In the genomic region with DNA sequence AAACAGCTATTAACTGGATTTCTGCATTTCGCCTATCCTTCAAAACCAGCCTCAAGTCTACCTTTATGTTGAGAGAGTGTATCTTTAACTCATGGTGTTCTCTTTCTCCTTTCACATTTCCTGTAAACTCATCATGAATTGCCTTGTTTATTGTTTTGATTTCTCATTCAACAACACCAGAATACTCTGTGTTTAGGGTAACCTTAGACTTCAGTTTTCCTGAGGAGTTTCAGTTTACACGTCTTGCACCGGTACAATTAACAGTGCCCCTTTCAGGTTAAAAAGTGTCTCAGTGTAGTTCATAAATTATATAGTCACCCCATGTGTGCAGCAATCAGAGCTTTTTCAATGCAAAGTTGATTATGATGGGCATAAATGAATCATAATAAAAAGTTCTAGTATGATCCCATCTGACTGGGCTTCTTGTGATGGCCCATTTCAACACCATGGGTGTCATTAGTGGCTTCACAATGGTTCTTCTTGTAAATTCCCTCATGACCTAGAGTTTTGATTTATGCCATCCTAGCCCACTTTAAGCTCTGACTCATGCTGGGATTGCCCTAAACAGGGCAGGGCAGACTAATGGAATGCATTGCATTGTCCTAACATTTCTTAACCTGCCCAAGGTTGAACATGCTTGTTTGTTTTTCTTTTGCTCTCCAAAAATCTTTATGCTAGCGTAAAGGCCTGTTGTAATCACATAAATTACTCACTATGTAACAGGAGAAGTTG, we compare ENCODE assay signal across 10 cellular contexts. TPM values are rescaled to one million over a fixed set of nuclear protein-coding genes. Genes with fewer than 3 reads are reported as not detected.
DNase-seq lines count a peak whose midpoint lies in the region; ATAC-seq and TF ChIP-seq lines count a peak whose summit lies in the region.
"Had no signal": no experiment of that assay in that cellular context is flagged by ENCODE, and none has a peak within 500 bp of the region (broad histone marks: within the 10 kb centered on the region; RNA-seq: fewer than 3 reads in every experiment).

No MANE protein-coding gene starts in this region.

- no peak for TF ChIP-seq CTCF in IMR-90 (conservative IDR thresholded peaks at IDR 0.05; ENCODE audit: low read depth, low read length)
- TF ChIP-seq CTCF in brain (conservative IDR thresholded peaks at IDR 0.05) = no peak

- dilution Hi-C loops in IMR-90 (cut with HindIII; ENCODE audit: low sequenced_read_pairs, unreplicated experiment) = no loop called here

- no peak overlapping the region for H4K91ac ChIP-seq in IMR-90 (ENCODE audit: insufficient read depth, low read depth, low read length)

- H3K9me3 ChIP-seq in IMR-90 (ENCODE audit: control insufficient read depth, insufficient read depth, low read length) = no peaks in the 10 kb centered on the region

- H4K5ac ChIP-seq in IMR-90 (ENCODE audit: low read depth, low read length) = no peak overlapping the region

- no peak overlapping the region for H3K4me3 ChIP-seq in IMR-90 (ENCODE audit: insufficient read depth, low read depth, low read length)

- H3K56ac ChIP-seq in IMR-90 (ENCODE audit: extremely low read depth, insufficient read depth, low read length) = no peak overlapping the region

- no peak overlapping the region for H3K18ac ChIP-seq in IMR-90 (ENCODE audit: low read depth, low read length)

- no TSS peak for BruUV-seq in IMR-90 (replicated peaks; lab: Mats Ljungman, UMichigan)

- WGBS in IMR-90 (ENCODE audit: extremely low coverage in 2 of 2, insufficient read length in 1 of 2), 2 experiments = no CpG with 5 or more reads among the region's 4 CpGs

- no peak for TF ChIP-seq RAD21 in IMR-90 (IDR thresholded peaks at IDR 0.05; ENCODE audit: low read length)

- no peak overlapping the region for H3K14ac ChIP-seq in IMR-90 (replicated peaks; ENCODE audit: low read depth, low read length)

- H3K4ac ChIP-seq in IMR-90 (ENCODE audit: low read depth, low read length) = no peak overlapping the region

- H3K27me3 ChIP-seq in IMR-90 (ENCODE audit: control insufficient read depth, insufficient read depth, low read length) = no peaks in the 10 kb centered on the region

- CTCF ChIA-PET in IMR-90 (lab: Yijun Ruan, JAX) = no interaction called here

- POLR2A ChIA-PET in IMR-90 (lab: Charles Lee; ENCODE audit: unreplicated experiment) = no interaction called here

- DNase-seq in A172 (ENCODE audit: low spot score) = peak; percentile 98
- peak; percentile 31 for DNase-seq in IMR-90
- peak; percentile 52 for DNase-seq in left kidney (ENCODE audit: low read depth, low spot score)
- no peak for DNase-seq in stimulated activated CD4-positive, alpha-beta T cell treated with anti-CD3 and anti-CD28 coated beads, Interleukin-2, amount 100 ng/mL, for 48 hours
- DNase-seq: cerebellar nuclear complex, SIG-M5 had no signal

- H3K9me1 ChIP-seq in IMR-90 (ENCODE audit: insufficient read depth, low read length) = peaks cover 4% of the 10 kb centered on the region; the same call in 1 of the 2 replicates

- no peaks in the 10 kb centered on the region for H4K20me1 ChIP-seq in IMR-90 (ENCODE audit: insufficient read depth, low read length)

- intact Hi-C loops in IMR-90 (cut with micrococcal nuclease) = loop anchor here (5.0 kb wide), 1 partner anchor 35 kb away; no protein-coding TSS in a partner anchor

- peaks cover 6% of the 10 kb centered on the region; the same call in 1 of the 2 replicates for H3K4me1 ChIP-seq in IMR-90 (ENCODE audit: control insufficient read depth, insufficient read depth, low read length)

- H2BK15ac ChIP-seq in IMR-90 (ENCODE audit: low read depth, low read length) = no peak overlapping the region

- no peak overlapping the region for H3K4me2 ChIP-seq in IMR-90 (ENCODE audit: low read depth, low read length)

- H3K36me3 Mint-ChIP-seq in brain = peaks cover 23% of the 10 kb centered on the region

- no peak for TF ChIP-seq POLR2A in IMR-90 (IDR thresholded peaks at IDR 0.05; ENCODE audit: low read depth, low read length)

- in situ Hi-C loops in IMR-90 (cut with MboI; ENCODE audit: low sequenced_read_pairs) = no loop called here

- H2BK20ac ChIP-seq in IMR-90 (ENCODE audit: low read depth, low read length) = no peak overlapping the region

- peak; percentile 15; the same call in 1 of the 2 replicates for ATAC-seq in IMR-90 (ENCODE audit: low read depth)
- ATAC-seq in GM18858 (IDR thresholded peaks at IDR 0.05; ENCODE audit: unreplicated experiment) = no peak
- no peak for ATAC-seq in GM18909 (IDR thresholded peaks at IDR 0.05; ENCODE audit: poor library complexity, unreplicated experiment)
- ATAC-seq in GM19351 (IDR thresholded peaks at IDR 0.05; ENCODE audit: unreplicated experiment) = no peak

- peaks cover 5% of the 10 kb centered on the region; the same call in 1 of the 2 replicates for H3K36me3 ChIP-seq in IMR-90 (ENCODE audit: control insufficient read depth, insufficient read depth, low read length)

- no peak overlapping the region for H3K9ac ChIP-seq in IMR-90 (ENCODE audit: low read depth, low read length)

- no peak overlapping the region for H3K23ac ChIP-seq in IMR-90 (ENCODE audit: low read depth, low read length)

- H3K79me1 ChIP-seq in IMR-90 (ENCODE audit: low read depth in 1 of 2, low read length in 2 of 2) = no peaks in the 10 kb centered on the region

- H2BK5ac ChIP-seq in IMR-90 (ENCODE audit: low read depth, low read length, poor library complexity, severe bottlenecking) = no peak overlapping the region

- H2AFZ ChIP-seq in IMR-90 (replicated peaks; ENCODE audit: low read length, poor library complexity) = no peak overlapping the region

- H2AK5ac ChIP-seq in IMR-90 (ENCODE audit: low read depth, low read length) = no peak overlapping the region

- H2BK120ac ChIP-seq in IMR-90 (ENCODE audit: low read depth, low read length) = no peak overlapping the region

- H3K27me3 Mint-ChIP-seq in brain = no peaks in the 10 kb centered on the region

- H3K4me3 Mint-ChIP-seq in brain = peak overlapping the region in 1 of 5 experiments; percentile 30

- H3K4me1 Mint-ChIP-seq in brain = peaks cover 53% of the 10 kb centered on the region

- H3K27ac Mint-ChIP-seq in brain = peak overlapping the region in 3 of 5 experiments; percentile 45 to 92 (median 66)

- H3K9me3 Mint-ChIP-seq in brain = no peaks in the 10 kb centered on the region

- no peak overlapping the region for H4K8ac ChIP-seq in IMR-90 (ENCODE audit: low read depth in 2 of 2, low read length in 2 of 2)

- H3K27ac ChIP-seq in IMR-90 (ENCODE audit: insufficient read depth, low read length) = no peak overlapping the region

- no peak overlapping the region for H2AK9ac ChIP-seq in IMR-90 (replicated peaks; ENCODE audit: low read depth, low read length, poor library complexity)

TF ChIP-seq in IMR-90, 13 proteins besides CTCF, POLR2A, EP300 and RAD21:
- no peak for TF ChIP-seq CHD1 (IDR thresholded peaks at IDR 0.05; ENCODE audit: low read depth, low read length)
- no peak for TF ChIP-seq RCOR1 (IDR thresholded peaks at IDR 0.05; ENCODE audit: insufficient replicate concordance, low read length)
- TF ChIP-seq, protein P1, sequence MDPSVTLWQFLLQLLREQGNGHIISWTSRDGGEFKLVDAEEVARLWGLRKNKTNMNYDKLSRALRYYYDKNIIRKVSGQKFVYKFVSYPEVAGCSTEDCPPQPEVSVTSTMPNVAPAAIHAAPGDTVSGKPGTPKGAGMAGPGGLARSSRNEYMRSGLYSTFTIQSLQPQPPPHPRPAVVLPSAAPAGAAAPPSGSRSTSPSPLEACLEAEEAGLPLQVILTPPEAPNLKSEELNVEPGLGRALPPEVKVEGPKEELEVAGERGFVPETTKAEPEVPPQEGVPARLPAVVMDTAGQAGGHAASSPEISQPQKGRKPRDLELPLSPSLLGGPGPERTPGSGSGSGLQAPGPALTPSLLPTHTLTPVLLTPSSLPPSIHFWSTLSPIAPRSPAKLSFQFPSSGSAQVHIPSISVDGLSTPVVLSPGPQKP (IDR thresholded peaks at IDR 0.05; ENCODE audit: borderline replicate concordance, low read depth, low read length) = no peak
- TF ChIP-seq MXI1 (IDR thresholded peaks at IDR 0.05; ENCODE audit: borderline replicate concordance, low read depth, low read length) = no peak
- TF ChIP-seq, protein P2, sequence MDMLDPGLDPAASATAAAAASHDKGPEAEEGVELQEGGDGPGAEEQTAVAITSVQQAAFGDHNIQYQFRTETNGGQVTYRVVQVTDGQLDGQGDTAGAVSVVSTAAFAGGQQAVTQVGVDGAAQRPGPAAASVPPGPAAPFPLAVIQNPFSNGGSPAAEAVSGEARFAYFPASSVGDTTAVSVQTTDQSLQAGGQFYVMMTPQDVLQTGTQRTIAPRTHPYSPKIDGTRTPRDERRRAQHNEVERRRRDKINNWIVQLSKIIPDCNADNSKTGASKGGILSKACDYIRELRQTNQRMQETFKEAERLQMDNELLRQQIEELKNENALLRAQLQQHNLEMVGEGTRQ (IDR thresholded peaks at IDR 0.05; ENCODE audit: low read depth, low read length) = no peak
- no peak for TF ChIP-seq RFX5 (IDR thresholded peaks at IDR 0.05; ENCODE audit: low read depth, low read length)
TF ChIP-seq in IMR-90: peak in this region for 0.

RNA-seq across cellular contexts. Expression of a gene that starts 22.0 kb away (rescaled TPM):
- 17.8 and 20.8 TPM in 2 replicates for total RNA-seq in A172 (2014; rRNA removed; shearing (Covaris generic))
- 10.2 and 10.8 TPM in 2 replicates for total RNA-seq in IMR-90 (2012; rRNA removed)
- polyA plus RNA-seq in IMR-90 (2012; rRNA removed) (1.9 and 2.6 TPM in 2 replicates), brain (ENCODE audit: insufficient read depth, low read depth, low replicate concordance) (2.7 TPM)
- 1.6 and 1.7 TPM in 2 replicates for polyA plus RNA-seq in IMR-90 (2012; cell fraction: cytosol; rRNA removed)
- polyA plus RNA-seq in IMR-90 (2012; cell fraction: nucleus; rRNA removed; ENCODE audit: low replicate concordance) = 4.3 and 10.5 TPM in 2 replicates

Comparison
In these comparisons a context has a peak if more than half of its experiments do, and no peak if none do; other contexts are left out.
1. DNase-seq: peak in A172 (single experiment), IMR-90 (single experiment) and left kidney (single experiment); none in stimulated activated CD4-positive, alpha-beta T cell treated with anti-CD3 and anti-CD28 coated beads, Interleukin-2, amount 100 ng/mL, for 48 hours (0 of 2).